ENCODE assay signal across 18 cellular contexts in genomic region chr17:179721-180379, GRCh38. TPM values are rescaled to one million over a fixed set of nuclear protein-coding genes. Genes with fewer than 3 reads are reported as not detected.
DNase-seq lines count a peak whose midpoint lies in the region; ATAC-seq, FAIRE-seq and TF ChIP-seq lines count a peak whose summit lies in the region.
"Had no signal": no experiment of that assay in that cellular context is flagged by ENCODE, and none has a peak within 500 bp of the region (broad histone marks: within the 10 kb centered on the region; RNA-seq: fewer than 3 reads in every experiment).

No MANE protein-coding gene starts in this region.

- POLR2A ChIA-PET in HepG2 (lab: Yijun Ruan, JAX): no interaction called here

- H3K36me3 ChIP-seq in HAP-1 (replicated peaks): no peaks in the 10 kb centered on the region
- no peaks in the 10 kb centered on the region for H3K36me3 ChIP-seq in HepG2 (replicated peaks in 1 of 2; ENCODE audit: control insufficient read depth in 1 of 2, insufficient read depth in 2 of 2, low read length in 2 of 2)
- H3K36me3 ChIP-seq in spleen: no peaks in the 10 kb centered on the region

- H3K9ac ChIP-seq in HepG2 (ENCODE audit: insufficient read depth, low read depth, low read length): no peak overlapping the region
- H3K9ac ChIP-seq: KMS-11 had no signal

- no peak for FAIRE-seq in HepG2 (lab: Jason Lieb, UNC)
- FAIRE-seq: frontal cortex had no signal

- no TSS peak for BruUV-seq in HepG2 (replicated peaks; lab: Mats Ljungman, UMichigan)

- CTCF ChIA-PET in HepG2 (lab: Yijun Ruan, JAX; ENCODE audit: low intra/inter-chr PET ratio, low total read pairs): no interaction called here

- in situ Hi-C loops in HAP-1 (cut with MboI; ENCODE audit: low sequenced_read_pairs): no loop called here
- in situ Hi-C loops in HepG2 (cut with HindIII; ENCODE audit: extremely low pct_ligation_motif_present, low pct_unique_long_range_greater_than_20kb): no loop called here

- H3K9me3 ChIP-seq in HAP-1: no peaks in the 10 kb centered on the region
- no peaks in the 10 kb centered on the region for H3K9me3 ChIP-seq in HepG2 (ENCODE audit: low read length)
- no peaks in the 10 kb centered on the region for H3K9me3 ChIP-seq in spleen

- H3K4me1 ChIP-seq in HAP-1 (peaks cover 16% of the 10 kb centered on the region), HepG2 (ENCODE audit: insufficient read depth, low read length) (peaks cover 15% of the 10 kb centered on the region), spleen (peaks cover 0 to 54% (median 33%) of the 10 kb centered on the region in 6 donors)

- H3K27me3 ChIP-seq in HAP-1 (ENCODE audit: low read depth) (peaks cover 32% of the 10 kb centered on the region), HepG2 (ENCODE audit: control insufficient read depth in 1 of 2, insufficient read depth in 2 of 2, low read length in 2 of 2) (peaks cover 13 to 78% of the 10 kb centered on the region in 2 experiments), spleen (replicated peaks in 1 of 7) (peaks cover 0 to 67% (median 23%) of the 10 kb centered on the region in 7 donors)

- H3K79me2 ChIP-seq in HepG2 (ENCODE audit: insufficient read depth, low read length): no peaks in the 10 kb centered on the region

- TF ChIP-seq EP300 in HepG2 (IDR thresholded peaks at IDR 0.05; ENCODE audit: low read depth in 2 of 2, low read length in 2 of 2) (no peak), HepG2 (CRISPR knock-in tag; IDR thresholded peaks at IDR 0.05; ENCODE audit: borderline replicate concordance) (no peak)

- 50% methylated on average over 15 of the region's 33 CpGs for WGBS in HepG2 (ENCODE audit: low lambda C conversion rate)
- 10 to 51% (median 29%) methylated on average over 15 to 33 of the region's 33 CpGs for WGBS in spleen, 5 donors

- peak overlapping the region; percentile 23 for H3K4me3 ChIP-seq in HAP-1
- peak overlapping the region; percentile 71 for H3K4me3 ChIP-seq in coronary artery
- peak overlapping the region in 1 of 3 experiments; percentile 50; a peak in 1 of 6 replicates for H3K4me3 ChIP-seq in HepG2 (replicated peaks in 1 of 3; ENCODE audit: insufficient read depth in 1 of 3, low read depth in 2 of 3, low read length in 3 of 3)
- peak overlapping the region; percentile 35 to 63 (median 43) for H3K4me3 ChIP-seq in spleen

- TF ChIP-seq CTCF in coronary artery (IDR thresholded peaks at IDR 0.05): no peak
- TF ChIP-seq CTCF in HepG2 (CRISPR knock-in tag; IDR thresholded peaks at IDR 0.05): no peak
- no peak for TF ChIP-seq CTCF in spleen (IDR thresholded peaks at IDR 0.05 in 8 of 11, conservative IDR thresholded peaks at IDR 0.05 in 3 of 11)

- no peak overlapping the region for H2AFZ ChIP-seq in HepG2 (ENCODE audit: low read length)

- no peak for TF ChIP-seq RAD21 in HepG2 (CRISPR knock-in tag; IDR thresholded peaks at IDR 0.05)

- peak overlapping the region in 1 of 2 donors; percentile 31 for H3K27ac ChIP-seq in coronary artery
- H3K27ac ChIP-seq in HepG2 (ENCODE audit: extremely low read length, insufficient read depth, low read length): no peak overlapping the region
- H3K27ac ChIP-seq in spleen: peak overlapping the region in 4 of 8 donors; percentile 41 to 76 (median 64)
- H3K27ac ChIP-seq: KMS-11, RWPE1 had no signal

- DNase-seq in HAP-1 (ENCODE audit: low spot score in 2 of 2) (no peak), coronary artery (ENCODE audit: low spot score) (no peak), HepG2 (ENCODE audit: low spot score) (no peak), spleen (no peak), NCI-H2196 (lab: John Stamatoyannopoulos, UW; ENCODE audit: unreplicated experiment) (no peak), hepatic stellate cell (ENCODE audit: low spot score) (no peak), NCI-H2029 treated with DMSO at 0.1 percent for 48 hours (lab: John Stamatoyannopoulos, UW) (no peak), foreskin melanocyte (no peak)
- DNase-seq: CD4-positive, CD25-positive, alpha-beta regulatory T cell; central memory CD4-positive, alpha-beta T cell; GOT3; NCI-H2107; stimulated activated naive CD4-positive, alpha-beta T cell treated with Interleukin-2 at 50 U/mL for 16 hours had no signal

- no peaks in the 10 kb centered on the region for H4K20me1 ChIP-seq in HepG2 (ENCODE audit: insufficient read depth, low read length)

- intact Hi-C loops in HepG2 (cut with micrococcal nuclease; ENCODE audit: unreplicated experiment): no loop called here
- intact Hi-C loops in spleen (cut with DNase I; ENCODE audit: low total_unique reads): no loop called here

- no peak overlapping the region for H3K4me2 ChIP-seq in HepG2 (ENCODE audit: low read depth, low read length)
- H3K4me2 ChIP-seq: KMS-11 had no signal

- ATAC-seq in HepG2: no peak
- ATAC-seq: activated CD4-positive, CD25-positive, alpha-beta regulatory T cell treated with anti-CD3 and anti-CD28 coated beads, Interleukin-2, amount 50 U/mL, for 24 hours had no signal

- TF ChIP-seq POLR2A in HepG2 (IDR thresholded peaks at IDR 0.05; ENCODE audit: insufficient read depth in 1 of 2, low read depth in 2 of 2, low read length in 2 of 2) (no peak), spleen (IDR thresholded peaks at IDR 0.05) (no peak)

TF ChIP-seq in HepG2, 621 proteins besides CTCF, POLR2A, EP300 and RAD21 (continues in another document):
- peak; percentile 9; the same call in 1 of the 2 replicates for TF ChIP-seq EZH2 (conservative IDR thresholded peaks at IDR 0.05; ENCODE audit: low read depth, low read length)
- no peak for TF ChIP-seq TP53 (CRISPR knock-in tag; conservative IDR thresholded peaks at IDR 0.05)

RNA-seq across cellular contexts. Expression of gene DOC2B, which starts 1.6 kb away (rescaled TPM):
- total RNA-seq in HepG2 (2016; rRNA removed; fragmentation: Illumina TruSeq; extraction: Trizol) (0.22 TPM in 1 of 2 replicates, not detected in the other), spleen (10 to 100 TPM in 3 of 7 donors, 1 to 10 TPM in 4; 3.0 to 17.0 (median 7.5) TPM)
- total RNA-seq in HepG2 (2016; cell fraction: cytosol; rRNA removed; fragmentation: Illumina TruSeq; extraction: Trizol; ENCODE audit: low read depth): 0.09 and 0.30 TPM in 2 replicates
- 0.04 TPM in 1 of 2 replicates, not detected in the other for total RNA-seq in HepG2 (2016; cell fraction: insoluble cytoplasmic fraction; rRNA removed; fragmentation: Illumina TruSeq; extraction: Trizol)
- total RNA-seq in HepG2 (2016; cell fraction: membrane; rRNA removed; fragmentation: Illumina TruSeq; extraction: Trizol): 0.06 and 0.38 TPM in 2 replicates
- 0.06 TPM in 1 of 2 replicates, not detected in the other for total RNA-seq in HepG2 (2016; cell fraction: nucleus; rRNA removed; fragmentation: Illumina TruSeq; extraction: Trizol)
- polyA plus RNA-seq in HepG2 (2011; rRNA removed) (0.09 and 0.77 TPM in 2 replicates), spleen (1 to 10 TPM in 2 of 3 donors, under 1 TPM in 1; 0.91 to 3.1 (median 1.1) TPM)
- polyA plus RNA-seq in HepG2 (2011; cell fraction: cytosol; rRNA removed): 0.21 and 0.25 TPM in 2 replicates
- polyA plus RNA-seq in HepG2 (2011; cell fraction: nucleus; rRNA removed): 0.31 and 0.33 TPM in 2 replicates
- 0.05 and 0.23 TPM in 2 replicates for polyA plus RNA-seq in HepG2 (2012)
- polyA plus RNA-seq in HepG2 (2016; cell fraction: cytosol; fragmentation: Illumina TruSeq; extraction: Trizol; ENCODE audit: low read depth): 0.08 and 0.34 TPM in 2 replicates
- polyA plus RNA-seq in HepG2 (2016; cell fraction: insoluble cytoplasmic fraction; fragmentation: Illumina TruSeq; extraction: Trizol; ENCODE audit: low read depth): not detected in 2 replicates
- 0.33 TPM in 1 of 2 replicates, not detected in the other for polyA plus RNA-seq in HepG2 (2016; cell fraction: membrane; fragmentation: Illumina TruSeq; extraction: Trizol; ENCODE audit: low read depth)
- 0.22 and 0.36 TPM in 2 replicates for polyA plus RNA-seq in HepG2 (2016; cell fraction: nucleus; fragmentation: Illumina TruSeq; extraction: Trizol; ENCODE audit: insufficient read depth, low read depth)
- 0.08 TPM in 1 of 2 replicates, not detected in the other for polyA minus RNA-seq in HepG2 (2011; rRNA and poly(A)+ RNA removed; ENCODE audit: low replicate concordance)
- polyA minus RNA-seq in HepG2 (2011; cell fraction: cytosol; rRNA and poly(A)+ RNA removed): 0.40 TPM in 1 of 2 replicates, not detected in the other
- polyA minus RNA-seq in HepG2 (2011; cell fraction: nucleus; rRNA and poly(A)+ RNA removed): 0.13 TPM in 1 of 2 replicates, not detected in the other
- total RNA-seq: CD4-positive, CD25-positive, alpha-beta regulatory T cell had no signal
- polyA plus RNA-seq: CD4-positive, CD25-positive, alpha-beta regulatory T cell had no signal

RNA-seq across cellular contexts. Expression of gene SCGB1C2, which starts 42.5 kb away (rescaled TPM):
- total RNA-seq in HepG2 (2016; rRNA removed; fragmentation: Illumina TruSeq; extraction: Trizol): not detected in 2 replicates
- total RNA-seq in HepG2 (2016; cell fraction: cytosol; rRNA removed; fragmentation: Illumina TruSeq; extraction: Trizol; ENCODE audit: low read depth): not detected in 2 replicates
- total RNA-seq in HepG2 (2016; cell fraction: insoluble cytoplasmic fraction; rRNA removed; fragmentation: Illumina TruSeq; extraction: Trizol): not detected in 2 replicates
- not detected in 2 replicates for total RNA-seq in HepG2 (2016; cell fraction: membrane; rRNA removed; fragmentation: Illumina TruSeq; extraction: Trizol)
- total RNA-seq in HepG2 (2016; cell fraction: nucleus; rRNA removed; fragmentation: Illumina TruSeq; extraction: Trizol): not detected in 2 replicates
- polyA plus RNA-seq in HepG2 (2011; rRNA removed): not detected in 2 replicates
- not detected in 2 replicates for polyA plus RNA-seq in HepG2 (2011; cell fraction: cytosol; rRNA removed)
- polyA plus RNA-seq in HepG2 (2011; cell fraction: nucleus; rRNA removed): not detected in 2 replicates
- not detected in 2 replicates for polyA plus RNA-seq in HepG2 (2012)
- not detected in 2 replicates for polyA plus RNA-seq in HepG2 (2016; cell fraction: cytosol; fragmentation: Illumina TruSeq; extraction: Trizol; ENCODE audit: low read depth)
- not detected in 2 replicates for polyA plus RNA-seq in HepG2 (2016; cell fraction: insoluble cytoplasmic fraction; fragmentation: Illumina TruSeq; extraction: Trizol; ENCODE audit: low read depth)
- polyA plus RNA-seq in HepG2 (2016; cell fraction: membrane; fragmentation: Illumina TruSeq; extraction: Trizol; ENCODE audit: low read depth): not detected in 2 replicates
- polyA plus RNA-seq in HepG2 (2016; cell fraction: nucleus; fragmentation: Illumina TruSeq; extraction: Trizol; ENCODE audit: insufficient read depth, low read depth): not detected in 2 replicates
- not detected in 2 replicates for polyA minus RNA-seq in HepG2 (2011; rRNA and poly(A)+ RNA removed; ENCODE audit: low replicate concordance)
- not detected in 2 replicates for polyA minus RNA-seq in HepG2 (2011; cell fraction: cytosol; rRNA and poly(A)+ RNA removed)
- polyA minus RNA-seq in HepG2 (2011; cell fraction: nucleus; rRNA and poly(A)+ RNA removed): not detected in 2 replicates
- total RNA-seq in spleen: not detected
- polyA plus RNA-seq in spleen: not detected
- total RNA-seq: CD4-positive, CD25-positive, alpha-beta regulatory T cell; frontal cortex; myocyte had no signal
- polyA plus RNA-seq: CD4-positive, CD25-positive, alpha-beta regulatory T cell had no signal
